1 cellular context compared by ENCODE assay signal in genomic region chr7:143284591-143285453, GRCh38.
TF ChIP-seq lines count a peak whose summit lies in the region.

Gene TMEM139 (plus strand): TSS chr7:143284958. CDS start chr7:143285958, 1,000 bp downstream.

TF ChIP-seq in HepG2, 621 proteins besides CTCF, POLR2A, EP300 and RAD21 (continued from another document):
- TF ChIP-seq ZNF124 (CRISPR knock-in tag; IDR thresholded peaks at IDR 0.05) (no peak), ZNF180 (CRISPR knock-in tag; IDR thresholded peaks at IDR 0.05; ENCODE audit: borderline replicate concordance, low read depth) (no peak), ZNF460 (CRISPR knock-in tag; IDR thresholded peaks at IDR 0.05; ENCODE audit: borderline replicate concordance) (no peak), BORCS8-MEF2B (CRISPR knock-in tag; IDR thresholded peaks at IDR 0.05) (0 out of 2 replicates have a peak, but pooled peaks have one; percentile 2), FOXO4 (CRISPR knock-in tag; conservative IDR thresholded peaks at IDR 0.05) (0 out of 2 replicates have a peak, but pooled peaks have one; percentile 35), ZNF790 (CRISPR knock-in tag; IDR thresholded peaks at IDR 0.05; ENCODE audit: borderline replicate concordance) (no peak), PHF20 (CRISPR knock-in tag; IDR thresholded peaks at IDR 0.05) (peak; percentile 38; the same call in 1 of the 2 replicates), KDM5A (IDR thresholded peaks at IDR 0.05; ENCODE audit: borderline replicate concordance, low read length) (peak; percentile 63; the same call in 1 of the 2 replicates), RBM22 (optimal IDR thresholded peaks at IDR 0.05; ENCODE audit: low read length) (no peak)
- TF ChIP-seq, protein P1, sequence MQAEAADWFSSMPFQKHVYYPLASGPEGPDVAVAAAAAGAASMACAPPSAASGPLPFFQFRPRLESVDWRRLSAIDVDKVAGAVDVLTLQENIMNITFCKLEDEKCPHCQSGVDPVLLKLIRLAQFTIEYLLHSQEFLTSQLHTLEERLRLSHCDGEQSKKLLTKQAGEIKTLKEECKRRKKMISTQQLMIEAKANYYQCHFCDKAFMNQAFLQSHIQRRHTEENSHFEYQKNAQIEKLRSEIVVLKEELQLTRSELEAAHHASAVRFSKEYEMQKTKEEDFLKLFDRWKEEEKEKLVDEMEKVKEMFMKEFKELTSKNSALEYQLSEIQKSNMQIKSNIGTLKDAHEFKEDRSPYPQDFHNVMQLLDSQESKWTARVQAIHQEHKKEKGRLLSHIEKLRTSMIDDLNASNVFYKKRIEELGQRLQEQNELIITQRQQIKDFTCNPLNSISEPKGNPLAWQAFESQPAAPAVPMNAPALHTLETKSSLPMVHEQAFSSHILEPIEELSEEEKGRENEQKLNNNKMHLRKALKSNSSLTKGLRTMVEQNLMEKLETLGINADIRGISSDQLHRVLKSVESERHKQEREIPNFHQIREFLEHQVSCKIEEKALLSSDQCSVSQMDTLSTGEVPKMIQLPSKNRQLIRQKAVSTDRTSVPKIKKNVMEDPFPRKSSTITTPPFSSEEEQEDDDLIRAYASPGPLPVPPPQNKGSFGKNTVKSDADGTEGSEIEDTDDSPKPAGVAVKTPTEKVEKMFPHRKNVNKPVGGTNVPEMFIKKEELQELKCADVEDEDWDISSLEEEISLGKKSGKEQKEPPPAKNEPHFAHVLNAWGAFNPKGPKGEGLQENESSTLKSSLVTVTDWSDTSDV (CRISPR knock-in tag; IDR thresholded peaks at IDR 0.05) = no peak
- TF ChIP-seq, protein P2, sequence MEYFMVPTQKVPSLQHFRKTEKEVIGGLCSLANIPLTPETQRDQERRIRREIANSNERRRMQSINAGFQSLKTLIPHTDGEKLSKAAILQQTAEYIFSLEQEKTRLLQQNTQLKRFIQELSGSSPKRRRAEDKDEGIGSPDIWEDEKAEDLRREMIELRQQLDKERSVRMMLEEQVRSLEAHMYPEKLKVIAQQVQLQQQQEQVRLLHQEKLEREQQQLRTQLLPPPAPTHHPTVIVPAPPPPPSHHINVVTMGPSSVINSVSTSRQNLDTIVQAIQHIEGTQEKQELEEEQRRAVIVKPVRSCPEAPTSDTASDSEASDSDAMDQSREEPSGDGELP (IDR thresholded peaks at IDR 0.05; ENCODE audit: borderline replicate concordance, low read depth) = no peak
